In the genomic region with DNA sequence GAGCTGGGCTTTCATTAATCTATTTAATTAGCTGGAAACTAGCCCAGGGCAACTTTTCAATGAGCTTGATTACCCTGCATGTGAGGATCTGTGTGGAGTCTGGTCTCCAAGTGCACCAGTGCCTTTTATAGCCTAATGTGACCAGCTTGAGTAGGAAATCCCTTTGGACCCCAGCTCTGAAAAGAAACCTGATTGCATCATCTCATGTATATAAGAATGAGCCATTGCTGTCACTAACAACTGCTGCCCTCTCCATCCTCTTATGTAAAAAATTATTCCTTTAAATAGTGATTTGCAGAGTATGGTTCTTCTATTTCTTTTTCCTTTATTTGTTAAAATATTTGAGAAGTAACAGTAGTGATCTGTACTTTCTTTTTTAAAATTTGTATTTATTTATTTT, we compare ENCODE assay signal across 18 cellular contexts.
"Had no signal": no experiment of that assay in that cellular context is flagged by ENCODE, and none has a peak within 500 bp of the region (broad histone marks: within the 10 kb centered on the region; RNA-seq: fewer than 3 reads in every experiment).

No MANE protein-coding gene starts in this region.

- FAIRE-seq: endometrium, urothelium cell line had no signal

- ATAC-seq: activated CD8-positive, alpha-beta memory T cell treated with anti-CD3 and anti-CD28 coated beads, Interleukin-2, amount 10 ng/mL, durations not matched to agents 7 days and 5 days; gastroesophageal sphincter; left colon; lower lobe of right lung; stimulated activated naive B cell treated with anti-CD40 and anti-IgM and Interleukin-4, amounts not matched to agents 10 μg/mL and 1 μg/mL and 100 μg/mL, for 72 hours had no signal

- DNase-seq: activated CD4-positive, alpha-beta T cell treated with anti-CD3 and anti-CD28 coated beads for 1 hour; activated CD4-positive, alpha-beta T cell treated with anti-CD3 and anti-CD28 coated beads, Interleukin-2, amount 50 U/mL, for 4 hours; activated CD8-positive, alpha-beta memory T cell treated with anti-CD3 and anti-CD28 coated beads, Interleukin-2, amount 10 ng/mL, durations not matched to agents 7 days and 5 days; activated naive CD4-positive, alpha-beta T cell treated with anti-CD3 and anti-CD28 coated beads, Interleukin-2, amount 10 ng/mL, durations not matched to agents 7 days and 5 days; activated T-cell treated with anti-CD3 and anti-CD28 coated beads, Interleukin-2, amount 50 U/mL, for 1 hour; dorsolateral prefrontal cortex; left colon; lower lobe of right lung; ovary; stimulated activated CD4-positive, alpha-beta T cell treated with anti-CD3 and anti-CD28 coated beads, Interleukin-15, amount 100 ng/mL, for 24 hours; stimulated activated CD4-positive, alpha-beta T cell treated with anti-CD3 and anti-CD28 coated beads, Interleukin-4, amount 100 ng/mL, for 1 hour; stimulated activated naive B cell treated with anti-CD40 and anti-IgM and Interleukin-4, amounts not matched to agents 10 μg/mL and 1 μg/mL and 100 μg/mL, for 72 hours; tibial artery had no signal

- H3K9me3 ChIP-seq: gastroesophageal sphincter, lower lobe of right lung, ovary had no signal

- H3K4me1 ChIP-seq: gastroesophageal sphincter, lower lobe of right lung, tibial artery had no signal

- H3K4me3 ChIP-seq: cardiac muscle cell, dorsolateral prefrontal cortex, gastroesophageal sphincter, lower lobe of right lung, ovary, tibial artery had no signal

- H3K36me3 ChIP-seq: cardiac muscle cell, lower lobe of right lung, ovary had no signal

- H3K27me3 ChIP-seq: cardiac muscle cell, dorsolateral prefrontal cortex, gastroesophageal sphincter, ovary, tibial artery had no signal

- H3K27ac ChIP-seq: cardiac muscle cell, dorsolateral prefrontal cortex, gastroesophageal sphincter, lower lobe of right lung, ovary, tibial artery, VCaP had no signal
